21 cellular contexts compared by ENCODE assay signal in the genomic region with DNA sequence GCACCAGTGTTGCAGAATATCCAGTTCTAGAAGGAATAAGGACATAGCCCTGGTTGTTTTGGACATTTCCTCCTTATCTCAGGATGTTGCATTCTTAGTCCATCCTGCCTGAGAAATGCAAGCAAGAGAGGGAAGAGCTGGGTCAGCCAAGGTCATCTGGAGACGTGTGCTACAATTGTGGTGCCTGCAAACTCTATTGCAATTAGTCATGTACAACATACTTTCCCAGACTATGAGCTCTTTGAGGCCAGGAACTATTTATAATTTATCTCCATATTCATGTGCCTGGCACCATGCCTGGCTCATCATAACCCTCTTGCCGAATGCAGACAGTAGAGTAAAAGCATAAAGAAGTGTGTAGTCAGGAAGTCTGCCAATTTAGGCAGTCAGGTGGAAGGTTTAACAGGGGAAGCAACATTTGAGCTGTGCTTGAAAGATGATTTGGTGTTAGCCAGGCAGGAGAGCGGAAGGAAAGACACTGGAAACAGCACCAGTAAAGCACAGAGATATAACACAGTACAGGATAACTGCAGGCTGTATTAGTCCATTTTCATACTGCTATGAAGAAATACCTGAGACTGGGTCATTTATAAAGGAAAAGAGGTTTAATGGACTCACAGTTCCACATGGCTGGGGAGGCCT.
DNase-seq lines count a peak whose midpoint lies in the region; FAIRE-seq and TF ChIP-seq lines count a peak whose summit lies in the region.
"Had no signal": no experiment of that assay in that cellular context is flagged by ENCODE, and none has a peak within 500 bp of the region (broad histone marks: within the 10 kb centered on the region; RNA-seq: fewer than 3 reads in every experiment).

No MANE protein-coding gene starts in this region.

- no peaks in the 10 kb centered on the region for H4K20me1 ChIP-seq in GM23248 (ENCODE audit: insufficient read depth)
- H4K20me1 ChIP-seq: BLaER1 treated with 17β-estradiol and CSF1 and Interleukin-3, amounts not matched to agents 10 nM and 100 nM had no signal

- no peaks in the 10 kb centered on the region for H3K9me2 ChIP-seq in GM23248 (ENCODE audit: insufficient read depth)

- TF ChIP-seq POLR2A in GM12892 (IDR thresholded peaks at IDR 0.05; ENCODE audit: low read depth, low read length): no peak

- no peak overlapping the region for H3K4me2 ChIP-seq in GM23248 (ENCODE audit: unreplicated experiment)
- H3K4me2 ChIP-seq: BLaER1 treated with 17β-estradiol and CSF1 and Interleukin-3, amounts not matched to agents 10 nM and 100 nM had no signal

- H3K4me3 ChIP-seq in GM23248 (no peak overlapping the region), fibroblast of villous mesenchyme (ENCODE audit: low read depth, low read length) (no peak overlapping the region), skeletal muscle cell (ENCODE audit: low read depth, low read length) (no peak overlapping the region)
- H3K4me3 ChIP-seq: BLaER1 treated with 17β-estradiol and CSF1 and Interleukin-3, amounts not matched to agents 10 nM and 100 nM; lower lobe of right lung; pancreas; thoracic aorta had no signal

- peak; percentile 15 for DNase-seq in GM23248
- peak; percentile 42 for DNase-seq in fibroblast of villous mesenchyme (ENCODE audit: low read depth)
- DNase-seq in skeletal muscle cell (ENCODE audit: low read depth): peak; percentile 14
- no peak for DNase-seq in GM12892 (ENCODE audit: insufficient read length)
- no peak for DNase-seq in activated CD4-positive, alpha-beta T cell treated with anti-CD3 and anti-CD28 coated beads for 48 hours
- no peak for DNase-seq in middle frontal gyrus (ENCODE audit: extremely low spot score, low spot score)
- DNase-seq: activated naive CD8-positive, alpha-beta T cell treated with anti-CD3 and anti-CD28 coated beads, Interleukin-2, amount 10 ng/mL, durations not matched to agents 7 days and 5 days; activated T-cell treated with anti-CD3 and anti-CD28 coated beads, Interleukin-2, amount 50 U/mL, for 72 hours; central memory CD4-positive, alpha-beta T cell; DMS 273 treated with DMSO at 0.1 percent for 48 hours; effector memory CD8-positive, alpha-beta T cell; foreskin fibroblast; lower lobe of right lung; naive thymus-derived CD4-positive, alpha-beta T cell; NCI-H1436 treated with DMSO at 0.1 percent for 48 hours; NCI-H345; pancreas; SHP77 treated with DMSO at 0.1 percent for 48 hours had no signal

- H3K27me3 ChIP-seq in GM23248 (replicated peaks; ENCODE audit: insufficient read depth): peaks cover 33% of the 10 kb centered on the region
- H3K27me3 ChIP-seq: BLaER1 treated with 17β-estradiol and CSF1 and Interleukin-3, amounts not matched to agents 10 nM and 100 nM; pancreas had no signal

- H3K79me2 ChIP-seq in GM23248 (ENCODE audit: insufficient read depth): no peaks in the 10 kb centered on the region

- no peaks in the 10 kb centered on the region for H3K9me3 ChIP-seq in GM23248 (ENCODE audit: low read depth)
- H3K9me3 ChIP-seq: BLaER1 treated with 17β-estradiol and CSF1 and Interleukin-3, amounts not matched to agents 10 nM and 100 nM; lower lobe of right lung; pancreas; thoracic aorta had no signal

- FAIRE-seq in GM12892 (lab: Jason Lieb, UNC): no peak
- FAIRE-seq: pancreas had no signal

- H3K4me1 ChIP-seq in GM23248 (ENCODE audit: insufficient read depth): no peaks in the 10 kb centered on the region
- H3K4me1 ChIP-seq: BLaER1 treated with 17β-estradiol and CSF1 and Interleukin-3, amounts not matched to agents 10 nM and 100 nM; lower lobe of right lung; pancreas had no signal

- H3F3A ChIP-seq in GM23248 (ENCODE audit: insufficient read depth): no peaks in the 10 kb centered on the region

- no peak overlapping the region for H2AFZ ChIP-seq in GM23248

- in situ Hi-C loops in GM23248 (cut with MboI): no loop called here

- no peak for TF ChIP-seq CTCF in VCaP (conservative IDR thresholded peaks at IDR 0.05)
- TF ChIP-seq CTCF in fibroblast of villous mesenchyme (IDR thresholded peaks at IDR 0.05; ENCODE audit: insufficient read depth, low read depth, low read length): no peak

- H3K27ac ChIP-seq in GM23248 (no peak overlapping the region), VCaP (peak overlapping the region; percentile 11; the same call in 1 of the 2 replicates)
- H3K27ac ChIP-seq: BLaER1 treated with 17β-estradiol and CSF1 and Interleukin-3, amounts not matched to agents 10 nM and 100 nM; lower lobe of right lung; pancreas; thoracic aorta had no signal

- WGBS in GM23248 (ENCODE audit: low coverage in 1 of 2, low lambda C conversion rate in 2 of 2, missing lambda C conversion rate in 2 of 2), 2 experiments: 45% methylated on average over 3 of the region's 3 CpGs

- H3K36me3 ChIP-seq in GM23248 (ENCODE audit: low read depth): no peaks in the 10 kb centered on the region
- H3K36me3 ChIP-seq: BLaER1 treated with 17β-estradiol and CSF1 and Interleukin-3, amounts not matched to agents 10 nM and 100 nM; lower lobe of right lung; pancreas; thoracic aorta had no signal

- no peak overlapping the region for H3K9ac ChIP-seq in GM23248
- H3K9ac ChIP-seq: BLaER1 treated with 17β-estradiol and CSF1 and Interleukin-3, amounts not matched to agents 10 nM and 100 nM had no signal

Comparison
In these comparisons a context has a peak if more than half of its experiments do, and no peak if none do; other contexts are left out.
1. DNase-seq: peak in GM23248 (single experiment), fibroblast of villous mesenchyme (single experiment) and skeletal muscle cell (single experiment); none in GM12892 (single experiment), activated CD4-positive, alpha-beta T cell treated with anti-CD3 and anti-CD28 coated beads for 48 hours (single experiment) and middle frontal gyrus (single experiment).